Comparison of ENCODE assay signal across 10 cellular contexts in the genomic region with DNA sequence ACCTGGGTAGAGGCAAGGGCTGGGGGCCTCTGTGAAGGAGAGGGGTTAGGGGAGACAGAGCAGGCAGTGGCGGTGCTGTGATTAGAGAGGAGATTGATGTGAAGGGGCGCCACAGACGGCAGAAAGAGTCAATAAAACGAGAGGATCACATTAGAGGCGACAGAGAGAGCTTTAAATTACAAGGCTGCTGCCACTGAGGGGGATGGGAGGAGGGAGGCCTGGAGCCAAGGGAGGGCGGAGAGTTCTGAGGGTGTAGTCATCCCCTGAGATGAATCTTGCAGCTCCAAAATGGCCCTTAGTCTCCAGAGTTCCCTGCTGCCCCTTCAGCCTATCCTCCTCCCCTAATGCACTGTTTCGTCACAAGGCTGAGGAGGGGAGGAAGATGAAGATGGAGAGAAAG. TPM values are rescaled to one million over a fixed set of nuclear protein-coding genes. Genes with fewer than 3 reads are reported as not detected.
DNase-seq lines count a peak whose midpoint lies in the region; ATAC-seq and TF ChIP-seq lines count a peak whose summit lies in the region.
"Had no signal": no experiment of that assay in that cellular context is flagged by ENCODE, and none has a peak within 500 bp of the region (broad histone marks: within the 10 kb centered on the region; RNA-seq: fewer than 3 reads in every experiment).

No MANE protein-coding gene starts in this region.

- 37 to 39% methylated on average over 7 of the region's 7 CpGs for whole genome bisulfite sequencing in lower leg skin, 2 donors

- H3K4me3 ChIP-seq in right atrium auricular region (no peak overlapping the region), lower leg skin (ENCODE audit: low read depth, poor library complexity, severe bottlenecking) (no peak overlapping the region)

- H3K27me3 ChIP-seq in right atrium auricular region: no peaks in the 10 kb centered on the region

- no peak overlapping the region for H3K27ac ChIP-seq in right atrium auricular region
- H3K27ac ChIP-seq in temporal lobe (ENCODE audit: low read depth, low read length): peak overlapping the region; percentile 36

- no peaks in the 10 kb centered on the region for H3K9me3 ChIP-seq in right atrium auricular region

- DNase-seq in Right ventricle myocardium superior (peak; percentile 71), right atrium auricular region (ENCODE audit: low spot score) (no peak), amniotic epithelial cell (ENCODE audit: low read depth) (peak; percentile 37), hypothalamus (lab: John Stamatoyannopoulos, UW) (peak in 26 of 51 donors; percentile 16 to 66 (median 38)), NCI-H774 (lab: John Stamatoyannopoulos, UW) (no peak), lower leg skin (ENCODE audit: low spot score in 2 of 2) (no peak)
- DNase-seq: NCI-H2081 treated with DMSO at 0.1 percent for 48 hours had no signal

- H3K36me3 ChIP-seq in right atrium auricular region: no peaks in the 10 kb centered on the region

- ATAC-seq in Right ventricle myocardium superior (ENCODE audit: poor library complexity) (peak; percentile 83), HG02571 (IDR thresholded peaks at IDR 0.05; ENCODE audit: unreplicated experiment) (no peak)

- no peak for TF ChIP-seq POLR2A in lower leg skin (IDR thresholded peaks at IDR 0.05)

- TF ChIP-seq CTCF in right atrium auricular region (IDR thresholded peaks at IDR 0.05): no peak
- no peak for TF ChIP-seq CTCF in lower leg skin (IDR thresholded peaks at IDR 0.05)

- H3K4me1 ChIP-seq in right atrium auricular region: peaks cover 0 to 8% of the 10 kb centered on the region in 2 donors

- intact Hi-C loops in Right ventricle myocardium superior (cut with DNase I) (no loop called here), lower leg skin (cut with DNase I; ENCODE audit: low total_unique reads) (no loop called here)

RNA-seq across cellular contexts. Expression of gene ZFHX2, which starts 12.8 kb away (rescaled TPM):
- total RNA-seq in Right ventricle myocardium superior (0.97 TPM), right atrium auricular region (under 1 TPM; 0.59 to 0.85 TPM), temporal lobe (1.5 TPM), lower leg skin (under 1 TPM; 0.19 to 0.49 (median 0.27) TPM)

RNA-seq across cellular contexts. Expression of gene THTPA, which starts 17.3 kb away (rescaled TPM):
- total RNA-seq in Right ventricle myocardium superior (15.4 TPM), right atrium auricular region (10 to 100 TPM; 22.6 to 27.3 TPM), temporal lobe (16.7 TPM), lower leg skin (10 to 100 TPM in 3 of 4 donors, 1 to 10 TPM in 1; 2.8 to 10.9 (median 10.7) TPM)

RNA-seq across cellular contexts. Expression of gene AP1G2, which starts 28.8 kb away (rescaled TPM):
- total RNA-seq in Right ventricle myocardium superior (10.7 TPM), right atrium auricular region (10 to 100 TPM in 1 of 2 donors, 1 to 10 TPM in 1; 6.6 to 18.8 TPM), temporal lobe (10.6 TPM), lower leg skin (100 to 1,000 TPM; 113 to 206 (median 141) TPM)

RNA-seq across cellular contexts. Expression of gene JPH4, which starts 39.8 kb away (rescaled TPM):
- total RNA-seq in Right ventricle myocardium superior (0.13 TPM), right atrium auricular region (under 1 TPM in 1 of 2 donors, not detected in 1; 0.39 TPM), temporal lobe (40.1 TPM), lower leg skin (1 to 10 TPM in 3 of 4 donors, under 1 TPM in 1; 0.34 to 3.6 (median 1.4) TPM)
- total RNA-seq: T-helper 2 cell treated with Interferon-gamma antibody and Interleukin-4, amounts not matched to agents 100 ng/mL and 5 ng/mL, for 36 hours had no signal

Comparison
In these comparisons a context has a peak if more than half of its experiments do, and no peak if none do; other contexts are left out.
1. DNase-seq: peak in Right ventricle myocardium superior (single experiment), amniotic epithelial cell (single experiment) and hypothalamus (26 of 51); none in right atrium auricular region (single experiment), NCI-H774 (single experiment) and lower leg skin (0 of 2).